In genomic region chr15:56207092-56207491, GRCh38 we compare ENCODE assay signal across 10 cellular contexts. TPM values are rescaled to one million over a fixed set of nuclear protein-coding genes. Genes with fewer than 3 reads are reported as not detected.
DNase-seq lines count a peak whose midpoint lies in the region; ATAC-seq and TF ChIP-seq lines count a peak whose summit lies in the region.
"Had no signal": no experiment of that assay in that cellular context is flagged by ENCODE, and none has a peak within 500 bp of the region (broad histone marks: within the 10 kb centered on the region; RNA-seq: fewer than 3 reads in every experiment).

No MANE protein-coding gene starts in this region.

- DNase-seq in central memory CD8-positive, alpha-beta T cell (ENCODE audit: low spot score in 2 of 2), result no peak
- DNase-seq in cardiac septum (ENCODE audit: low spot score), result no peak
- no peak for DNase-seq in HuH-7 (ENCODE audit: low spot score)
- no peak for DNase-seq in GM10266 (ENCODE audit: extremely low spot score)
- DNase-seq: HFFc6, NCI-H1092 treated with DMSO at 0.1 percent for 48 hours had no signal

- no peaks in the 10 kb centered on the region for H3K9me3 Mint-ChIP-seq in central memory CD8-positive, alpha-beta T cell
- H3K9me3 Mint-ChIP-seq: HFFc6 had no signal

- ATAC-seq in GM18867 (IDR thresholded peaks at IDR 0.05; ENCODE audit: unreplicated experiment) (peak; percentile 90), GM21528 (IDR thresholded peaks at IDR 0.05; ENCODE audit: low FRiP score, unreplicated experiment) (peak; percentile 73), HG03175 (IDR thresholded peaks at IDR 0.05; ENCODE audit: unreplicated experiment) (peak; percentile 91), HG02970 (IDR thresholded peaks at IDR 0.05; ENCODE audit: low FRiP score, unreplicated experiment) (no peak)
- ATAC-seq in central memory CD8-positive, alpha-beta T cell (replicated peaks; ENCODE audit: extremely low read depth, poor library complexity, severe bottlenecking), result peak; percentile 67

- peak overlapping the region; percentile 81 for H3K27ac Mint-ChIP-seq in central memory CD8-positive, alpha-beta T cell (ENCODE audit: low read depth)
- H3K27ac Mint-ChIP-seq: HFFc6 had no signal

- intact Hi-C loops in cardiac septum (cut with DNase I), result loop anchor here (5.0 kb wide), 1 partner anchor 40 kb away; no protein-coding TSS in a partner anchor

- H3K4me3 Mint-ChIP-seq in central memory CD8-positive, alpha-beta T cell, result peak overlapping the region; percentile 60
- H3K4me3 Mint-ChIP-seq: HFFc6 had no signal

- no peak for TF ChIP-seq CTCF in GM10266 (IDR thresholded peaks at IDR 0.05; ENCODE audit: control insufficient read depth, insufficient read depth, low read depth, missing control alignments)

- H3K36me3 Mint-ChIP-seq in central memory CD8-positive, alpha-beta T cell (ENCODE audit: insufficient read depth), result peaks cover 6% of the 10 kb centered on the region

- H3K4me1 Mint-ChIP-seq in central memory CD8-positive, alpha-beta T cell, result peaks cover 92% of the 10 kb centered on the region

- H3K27me3 Mint-ChIP-seq in central memory CD8-positive, alpha-beta T cell, result no peaks in the 10 kb centered on the region

RNA-seq across cellular contexts. Expression of gene RFX7, which starts 36.6 kb away (rescaled TPM):
- total RNA-seq in cardiac septum, result 10.1 TPM
